ENCODE assay signal across 20 cellular contexts in the genomic region with DNA sequence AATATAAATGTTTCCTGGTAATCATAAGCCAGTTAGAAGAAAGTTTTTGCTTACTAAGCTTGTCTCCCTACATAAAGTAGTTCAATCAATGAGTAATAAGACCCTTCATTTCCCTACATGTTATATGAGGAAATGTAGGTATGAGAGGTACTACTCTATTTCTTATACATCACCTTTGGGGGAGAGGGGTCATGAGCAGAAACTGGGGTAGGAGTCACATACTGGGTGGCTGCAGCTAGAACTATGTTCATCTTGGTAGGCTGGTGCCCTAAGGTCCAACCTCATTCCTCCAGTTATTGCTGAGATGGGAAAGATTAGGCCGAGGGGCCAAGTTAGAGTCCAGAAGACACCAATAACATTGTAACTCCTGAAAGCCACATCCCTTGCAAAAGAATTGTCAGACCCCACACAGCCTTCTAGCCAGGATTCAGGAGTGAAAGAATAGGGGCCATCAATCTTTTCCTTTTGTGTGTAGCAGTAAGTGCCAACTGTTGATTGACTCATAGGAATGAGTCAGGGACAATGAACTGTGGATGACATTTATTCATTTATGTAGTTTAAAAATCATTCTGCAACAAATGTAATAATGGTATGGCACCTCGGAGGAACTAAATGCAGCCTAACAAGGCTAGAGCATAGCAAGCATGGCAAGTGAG.
DNase-seq lines count a peak whose midpoint lies in the region; ATAC-seq lines count a peak whose summit lies in the region.
"Had no signal": no experiment of that assay in that cellular context is flagged by ENCODE, and none has a peak within 500 bp of the region (broad histone marks: within the 10 kb centered on the region; RNA-seq: fewer than 3 reads in every experiment).

No MANE protein-coding gene starts in this region.

- no peak for ATAC-seq in HG03025 (IDR thresholded peaks at IDR 0.05; ENCODE audit: low FRiP score, unreplicated experiment)
- ATAC-seq: natural killer cell treated with Interleukin-12 subunit alpha and Interleukin-12 subunit beta and Interleukin-15 and Interleukin-18, amount 100 ng/mL, for 72 hours; Panc1 had no signal

- DNase-seq in ELR (ENCODE audit: low read depth) (peak; percentile 64), HS-5 (ENCODE audit: low read depth) (peak; percentile 20), astrocyte of the hippocampus (ENCODE audit: low read depth, low spot score) (peak; percentile 38), kidney tubule cell (ENCODE audit: low spot score) (peak; percentile 49), NAMALWA (ENCODE audit: low spot score) (no peak), NCI-H1436 treated with DMSO at 0.1 percent for 48 hours (lab: John Stamatoyannopoulos, UW) (no peak)
- DNase-seq: activated CD4-positive, alpha-beta T cell treated with anti-CD3 and anti-CD28 coated beads, Interleukin-2, amount 10 ng/mL, durations not matched to agents 7 days and 5 days; BE2C; Calu3; central memory CD4-positive, alpha-beta T cell; GDM1; hypothalamus; mesendoderm; NCI-H2227 treated with DMSO at 0.1 percent for 48 hours; posterior cingulate gyrus; small intestine; stimulated activated CD4-positive, alpha-beta T cell treated with anti-CD3 and anti-CD28 coated beads, Interleukin-4, amount 100 ng/mL, for 1 hour had no signal

Comparison
In these comparisons a context has a peak if more than half of its experiments do, and no peak if none do; other contexts are left out.
1. DNase-seq: peak in ELR (single experiment), HS-5 (single experiment), astrocyte of the hippocampus (single experiment) and kidney tubule cell (single experiment); none in NAMALWA (single experiment) and NCI-H1436 treated with DMSO at 0.1 percent for 48 hours (single experiment).